Comparison of ENCODE assay signal across 8 cellular contexts in genomic region chr12:123457980-123458779, GRCh38. TPM values are rescaled to one million over a fixed set of nuclear protein-coding genes. Genes with fewer than 3 reads are reported as not detected.
DNase-seq lines count a peak whose midpoint lies in the region; ATAC-seq and TF ChIP-seq lines count a peak whose summit lies in the region.

SNRNP35 (plus strand) TSS chr12:123458139; CDS start chr12:123465541, 7,402 bp downstream.

- H3K4me1 Mint-ChIP-seq in nephron: peaks cover 7% of the 10 kb centered on the region

- H3K36me3 Mint-ChIP-seq in nephron (ENCODE audit: low read depth): peaks cover 16% of the 10 kb centered on the region

- ATAC-seq in GM21526 (IDR thresholded peaks at IDR 0.05; ENCODE audit: low FRiP score, unreplicated experiment): peak; percentile 51

- DNase-seq in Caki2 (ENCODE audit: low read depth): peak; percentile 88
- DNase-seq in LHCN-M2 (ENCODE audit: low read depth): peak; percentile 85
- peak; percentile 80 to 88 for DNase-seq in SHP77 (lab: John Stamatoyannopoulos, UW)
- peak; percentile 95 for DNase-seq in activated effector memory CD4-positive, alpha-beta T cell treated with anti-CD3 and anti-CD28 coated beads, Interleukin-2, amount 50 U/mL, for 16 hours
- DNase-seq in fibroblast of the conjunctiva (ENCODE audit: low read depth): peak; percentile 73
- peak; percentile 82 for DNase-seq in stimulated activated naive CD4-positive, alpha-beta T cell treated with Interleukin-2 at 50 U/mL for 16 hours (lab: John Stamatoyannopoulos, UW)

- peak within 1 kb of the TSS; percentile 100 for H3K27ac Mint-ChIP-seq in nephron

- in situ Hi-C loops in Caki2 (cut with HindIII; ENCODE audit: low pct_unique_long_range_greater_than_20kb, low sequenced_read_pairs): no loop called here

- peak within 1 kb of the TSS; percentile 97 to 98 (median 97) for H3K4me3 Mint-ChIP-seq in nephron

- no peak for TF ChIP-seq CTCF in nephron (IDR thresholded peaks at IDR 0.05; ENCODE audit: unreplicated experiment in 3 of 3)

- H3K27me3 Mint-ChIP-seq in nephron (ENCODE audit: low read depth): no peaks in the 10 kb centered on the region

- no peaks in the 10 kb centered on the region for H3K9me3 Mint-ChIP-seq in nephron

RNA-seq across cellular contexts. Expression of gene SNRNP35, which starts in this region (rescaled TPM):
- total RNA-seq in Caki2 (2014; rRNA removed; shearing (Covaris generic); ENCODE audit: low replicate concordance): 8.2 and 19.4 TPM in 2 replicates
- 10.9 and 16.0 TPM in 2 replicates for total RNA-seq in LHCN-M2 (2014; rRNA removed)
- polyA plus RNA-seq in LHCN-M2 (2012): 25.1 TPM

Comparison
In these comparisons a context has a peak if more than half of its experiments do, and no peak if none do; other contexts are left out.
1. Peak in every context shown above with its lines: DNase-seq and ATAC-seq.